Comparison of ENCODE assay signal across 2 cellular contexts in genomic region chr1:234550341-234551031, GRCh38.
TF ChIP-seq lines count a peak whose summit lies in the region.

No MANE protein-coding gene starts in this region.

TF ChIP-seq in H1, 55 proteins besides CTCF, POLR2A, EP300 and RAD21:
- TF ChIP-seq JUND (IDR thresholded peaks at IDR 0.05; ENCODE audit: low read length) (no peak), SIRT6 (IDR thresholded peaks at IDR 0.05; ENCODE audit: low read length) (no peak), POLR2AphosphoS5 (IDR thresholded peaks at IDR 0.05; ENCODE audit: low read depth, low read length) (no peak), POU5F1 (IDR thresholded peaks at IDR 0.05; ENCODE audit: low read depth, low read length) (no peak), SIX5 (IDR thresholded peaks at IDR 0.05; ENCODE audit: low read depth, low read length) (no peak), YY1 (IDR thresholded peaks at IDR 0.05; ENCODE audit: low read depth, low read length) (no peak), SP2 (IDR thresholded peaks at IDR 0.05; ENCODE audit: low read length) (no peak), RBBP5 (IDR thresholded peaks at IDR 0.05; ENCODE audit: borderline replicate concordance, low read depth, low read length) (no peak), ASH2L (IDR thresholded peaks at IDR 0.05; ENCODE audit: low read length) (no peak), TEAD4 (IDR thresholded peaks at IDR 0.05; ENCODE audit: low read depth, low read length) (no peak), SIN3A (conservative IDR thresholded peaks at IDR 0.05 in 1 of 2, IDR thresholded peaks at IDR 0.05 in 1 of 2; ENCODE audit: low read depth in 1 of 2, low read length in 2 of 2) (no peak), CBX5 (IDR thresholded peaks at IDR 0.05; ENCODE audit: low read depth, low read length) (no peak), MAFK (IDR thresholded peaks at IDR 0.05; ENCODE audit: low read depth, low read length) (no peak), ATF2 (IDR thresholded peaks at IDR 0.05; ENCODE audit: low read length) (no peak), SRF (IDR thresholded peaks at IDR 0.05; ENCODE audit: low read depth, low read length) (no peak), SUZ12 (IDR thresholded peaks at IDR 0.05; ENCODE audit: low read length) (no peak)

TF ChIP-seq in SK-N-SH treated with all-trans-retinoic acid at 6 μM for 48 hours, 23 proteins besides CTCF, POLR2A, EP300 and RAD21:
- TF ChIP-seq ISL1 (CRISPR knock-in tag; IDR thresholded peaks at IDR 0.05) = no peak
- no peak for TF ChIP-seq CREB5 (CRISPR knock-in tag; IDR thresholded peaks at IDR 0.05; ENCODE audit: low read depth)
- TF ChIP-seq TOX (CRISPR knock-in tag; IDR thresholded peaks at IDR 0.05; ENCODE audit: borderline replicate concordance) = no peak
- TF ChIP-seq OSR1 (CRISPR knock-in tag; IDR thresholded peaks at IDR 0.05) = no peak
- no peak for TF ChIP-seq ZNF70 (CRISPR knock-in tag; IDR thresholded peaks at IDR 0.05)
- no peak for TF ChIP-seq BACH2 (CRISPR knock-in tag; IDR thresholded peaks at IDR 0.05; ENCODE audit: borderline replicate concordance)
- TF ChIP-seq POU6F1 (CRISPR knock-in tag; IDR thresholded peaks at IDR 0.05; ENCODE audit: borderline replicate concordance, low read depth) = no peak
- TF ChIP-seq PPARA (CRISPR knock-in tag; IDR thresholded peaks at IDR 0.05; ENCODE audit: borderline replicate concordance) = no peak
- TF ChIP-seq ZC3H10 (CRISPR knock-in tag; IDR thresholded peaks at IDR 0.05) = no peak
- no peak for TF ChIP-seq TSHZ2 (CRISPR knock-in tag; IDR thresholded peaks at IDR 0.05)
